Comparison of ENCODE assay signal across 16 cellular contexts in the genomic region with DNA sequence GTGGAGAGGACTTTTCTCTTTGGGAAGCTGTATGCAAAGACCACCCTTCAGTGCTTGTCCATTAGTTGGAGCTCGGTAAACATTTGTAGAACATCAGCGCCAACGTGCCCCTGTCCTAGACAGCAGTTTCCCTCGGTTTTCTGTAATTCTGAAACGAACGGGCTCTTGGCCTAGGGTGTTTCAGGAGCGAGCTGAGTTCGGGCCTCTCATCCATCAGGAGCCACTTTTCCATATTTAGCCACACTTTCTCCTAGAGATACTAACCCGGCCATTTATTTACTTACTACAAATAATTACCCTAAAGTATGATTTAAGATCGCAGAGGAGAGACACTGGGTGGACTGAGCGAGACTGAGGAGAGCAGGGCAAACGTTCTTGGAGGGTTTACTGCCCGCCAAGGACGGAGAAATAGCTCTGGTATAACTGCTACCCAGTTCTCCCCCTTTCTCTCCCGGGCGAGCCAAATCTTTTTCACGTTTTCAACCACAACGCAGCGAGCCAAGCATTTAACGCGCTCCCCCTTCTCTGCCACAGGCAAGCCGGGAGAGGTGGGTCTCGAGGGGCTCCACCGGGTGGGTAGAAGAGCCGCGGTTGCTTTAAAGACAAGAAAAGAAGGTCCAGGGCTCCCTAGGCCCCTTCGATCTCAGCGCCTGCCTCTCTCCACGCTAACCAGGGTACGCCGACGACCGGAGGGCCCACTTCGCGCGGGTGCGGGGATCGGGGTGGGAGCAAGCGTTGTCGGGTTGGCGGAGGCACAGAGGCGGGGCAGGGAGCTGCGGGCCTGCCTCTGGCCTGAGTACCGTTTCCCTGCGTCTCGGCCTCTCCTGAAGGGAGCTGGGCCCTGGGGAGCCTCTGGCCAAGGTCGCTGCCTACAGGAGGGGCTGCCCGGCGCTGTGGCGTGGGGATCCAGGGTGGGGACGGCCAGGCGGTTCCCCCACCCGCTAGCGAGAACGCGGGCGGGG. TPM values are rescaled to one million over a fixed set of nuclear protein-coding genes. Genes with fewer than 3 reads are reported as not detected.
DNase-seq lines count a peak whose midpoint lies in the region; TF ChIP-seq lines count a peak whose summit lies in the region.
"Had no signal": no experiment of that assay in that cellular context is flagged by ENCODE, and none has a peak within 500 bp of the region (broad histone marks: within the 10 kb centered on the region; RNA-seq: fewer than 3 reads in every experiment).

No MANE protein-coding gene starts in this region.

- no CpG with 5 or more reads among the region's 57 CpGs for WGBS in iPS DF 6.9 (ENCODE audit: insufficient coverage, insufficient read length)

- H2AFZ ChIP-seq in osteoblast (ENCODE audit: low read length): no peak overlapping the region
- H2AFZ ChIP-seq: parathyroid adenoma had no signal

- H3K27ac ChIP-seq in iPS DF 6.9 (ENCODE audit: low read length) (no peak overlapping the region), osteoblast (ENCODE audit: low read depth, low read length) (no peak overlapping the region)
- H3K27ac ChIP-seq: parathyroid adenoma, upper lobe of left lung had no signal

- H3K36me3 ChIP-seq in NT2/D1 (ENCODE audit: insufficient read depth, insufficient read length, low read length) (no peaks in the 10 kb centered on the region), iPS DF 6.9 (ENCODE audit: control insufficient read depth, insufficient read depth, low read length) (no peaks in the 10 kb centered on the region), osteoblast (ENCODE audit: insufficient read depth, low read length) (no peaks in the 10 kb centered on the region)
- H3K36me3 ChIP-seq: upper lobe of left lung had no signal

- CTCF ChIA-PET in Calu3 (lab: Charles Lee): no interaction called here

- intact Hi-C loops in Calu3 (cut with micrococcal nuclease; ENCODE audit: unreplicated experiment): loop anchor here (5.0 to 10.0 kb wide), 3 partner anchors 339 to 841 kb away; no protein-coding TSS in a partner anchor

- H3K27me3 Mint-ChIP-seq in Calu3 (ENCODE audit: unreplicated experiment): no peaks in the 10 kb centered on the region
- peaks cover 26% of the 10 kb centered on the region for H3K27me3 Mint-ChIP-seq in HFFc6 (ENCODE audit: insufficient read depth)

- DNase-seq in GM04503 (ENCODE audit: low read depth) (peak; percentile 15), NT2/D1 (ENCODE audit: low read depth, low spot score) (no peak), iPS DF 6.9 (ENCODE audit: low read depth, low spot score) (no peak), osteoblast (ENCODE audit: insufficient read length, low spot score, missing footprints) (peak; percentile 66), Calu3 (no peak), NCI-H446 (lab: John Stamatoyannopoulos, UW) (no peak), HFFc6 (no peak)
- no peak for DNase-seq in stimulated activated CD8-positive, alpha-beta memory T cell treated with anti-CD3 and anti-CD28 coated beads, Interleukin-4, amount 100 ng/mL, for 48 hours
- DNase-seq: central memory CD4-positive, alpha-beta T cell; hippocampal formation; NK-92 treated with Interleukin-12 subunit alpha and Interleukin-12 subunit beta, amount 100 ng/mL, for 24 hours had no signal

- H3K9ac ChIP-seq in NT2/D1 (ENCODE audit: insufficient read length, low read depth): peak overlapping the region; percentile 32
- H3K9ac ChIP-seq: parathyroid adenoma had no signal

- H3K4me3 Mint-ChIP-seq in Calu3 (ENCODE audit: low read depth, unreplicated experiment) (no peak overlapping the region), HFFc6 (no peak overlapping the region)
- H3K4me3 Mint-ChIP-seq: B cell had no signal

- H3K36me3 Mint-ChIP-seq in Calu3 (ENCODE audit: insufficient read depth, unreplicated experiment) (peaks cover 10% of the 10 kb centered on the region), HFFc6 (ENCODE audit: low read depth) (peaks cover 29% of the 10 kb centered on the region)

- BruUV-seq in Calu3 (replicated peaks; lab: Mats Ljungman, UMichigan): no TSS peak

- H3K4me1 ChIP-seq in NT2/D1 (ENCODE audit: insufficient read depth, insufficient read length) (peaks cover 3% of the 10 kb centered on the region), iPS DF 6.9 (ENCODE audit: control insufficient read depth, insufficient read depth, low read length) (peaks cover 6% of the 10 kb centered on the region), osteoblast (ENCODE audit: insufficient read depth, low read length) (peaks cover 10% of the 10 kb centered on the region)
- H3K4me1 ChIP-seq: parathyroid adenoma had no signal

- H3K4me3 ChIP-seq in NT2/D1 (ENCODE audit: insufficient read length, low read depth): no peak overlapping the region
- peak overlapping the region; percentile 10; the same call in 1 of the 2 replicates for H3K4me3 ChIP-seq in iPS DF 6.9 (ENCODE audit: low read length)
- no peak overlapping the region for H3K4me3 ChIP-seq in osteoblast (ENCODE audit: insufficient read depth, low read length)
- H3K4me3 ChIP-seq: upper lobe of left lung had no signal

- no peak overlapping the region for H3K4me2 ChIP-seq in osteoblast (ENCODE audit: insufficient read depth, low read length)

- no peak for TF ChIP-seq CTCF in osteoblast (IDR thresholded peaks at IDR 0.05; ENCODE audit: extremely low read depth, low read depth, low read length)
- no peak for TF ChIP-seq CTCF in Calu3 (IDR thresholded peaks at IDR 0.05; ENCODE audit: unreplicated experiment)
- no peak for TF ChIP-seq CTCF in HFFc6 (IDR thresholded peaks at IDR 0.05)

- H3K9me3 ChIP-seq in NT2/D1 (ENCODE audit: insufficient read depth, low read length): no peaks in the 10 kb centered on the region
- no peaks in the 10 kb centered on the region for H3K9me3 ChIP-seq in iPS DF 6.9 (ENCODE audit: control insufficient read depth, insufficient read depth, low read length)
- no peaks in the 10 kb centered on the region for H3K9me3 ChIP-seq in osteoblast (ENCODE audit: low read depth, low read length)
- H3K9me3 ChIP-seq: upper lobe of left lung had no signal

- no peaks in the 10 kb centered on the region for H3K79me2 ChIP-seq in osteoblast (ENCODE audit: insufficient read depth, low read length)
- H3K79me2 ChIP-seq: parathyroid adenoma had no signal

- H3K27me3 ChIP-seq in NT2/D1 (ENCODE audit: insufficient read depth, insufficient read length) (peaks cover 99% of the 10 kb centered on the region), iPS DF 6.9 (ENCODE audit: control insufficient read depth, insufficient read depth, low read length) (peaks cover 65% of the 10 kb centered on the region), osteoblast (ENCODE audit: insufficient read depth, low read length) (peaks cover 98% of the 10 kb centered on the region)

- H3K27ac Mint-ChIP-seq in Calu3 (ENCODE audit: unreplicated experiment) (no peak overlapping the region), HFFc6 (no peak overlapping the region)
- H3K27ac Mint-ChIP-seq: B cell had no signal

- H3K4me1 Mint-ChIP-seq in Calu3 (ENCODE audit: low read depth, unreplicated experiment) (no peaks in the 10 kb centered on the region), HFFc6 (ENCODE audit: low read depth) (peaks cover 65% of the 10 kb centered on the region)

- peaks cover 3% of the 10 kb centered on the region for H4K20me1 ChIP-seq in osteoblast (ENCODE audit: insufficient read depth, low read length)

- peaks cover 4% of the 10 kb centered on the region for H3K9me3 Mint-ChIP-seq in Calu3 (ENCODE audit: low read depth, unreplicated experiment)
- H3K9me3 Mint-ChIP-seq in HFFc6: peaks cover 11% of the 10 kb centered on the region

RNA-seq across cellular contexts. Expression of gene PITX2, which starts 10.8 kb away (rescaled TPM):
- 0.36 and 0.59 TPM in 2 replicates for total RNA-seq in osteoblast
- total RNA-seq in Calu3 (2022): not detected in 2 replicates
- total RNA-seq in HFFc6 (2021; fragmentation: NEBNext Ultra II Directional; extraction: Animal tissue kit (Norgen Biotek cat#: 25700)): 10 to 100 TPM; 15.9 to 22.8 (median 17.9) TPM
- total RNA-seq: B cell, HepG2, lung microvascular endothelial cell had no signal

Comparison
In these comparisons a context has a peak if more than half of its experiments do, and no peak if none do; other contexts are left out.
1. DNase-seq: peak in GM04503 (single experiment) and osteoblast (single experiment); none in NT2/D1 (single experiment), iPS DF 6.9 (single experiment), Calu3 (single experiment), stimulated activated CD8-positive, alpha-beta memory T cell treated with anti-CD3 and anti-CD28 coated beads, Interleukin-4, amount 100 ng/mL, for 48 hours (single experiment), NCI-H446 (0 of 2) and HFFc6 (single experiment).
2. RNA of gene PITX2, which starts 10.8 kb away (total RNA-seq): 15.9 to 22.8 TPM in HFFc6; 0.36 to 0.59 TPM in osteoblast and not detected in Calu3; every median in the first group is over 10 times any median in the second.